In genomic region chr6:106197441-106197840, GRCh38 we compare ENCODE assay signal across 1 cellular context.
TF ChIP-seq lines count a peak whose summit lies in the region.

No MANE protein-coding gene starts in this region.

TF ChIP-seq in HepG2, 621 proteins besides CTCF, POLR2A, EP300 and RAD21 (continued from another document):
- TF ChIP-seq HIC2 (CRISPR knock-in tag; IDR thresholded peaks at IDR 0.05; ENCODE audit: low read depth), result no peak
- no peak for TF ChIP-seq RFXAP (CRISPR knock-in tag; IDR thresholded peaks at IDR 0.05; ENCODE audit: borderline replicate concordance)
- TF ChIP-seq, protein P1, sequence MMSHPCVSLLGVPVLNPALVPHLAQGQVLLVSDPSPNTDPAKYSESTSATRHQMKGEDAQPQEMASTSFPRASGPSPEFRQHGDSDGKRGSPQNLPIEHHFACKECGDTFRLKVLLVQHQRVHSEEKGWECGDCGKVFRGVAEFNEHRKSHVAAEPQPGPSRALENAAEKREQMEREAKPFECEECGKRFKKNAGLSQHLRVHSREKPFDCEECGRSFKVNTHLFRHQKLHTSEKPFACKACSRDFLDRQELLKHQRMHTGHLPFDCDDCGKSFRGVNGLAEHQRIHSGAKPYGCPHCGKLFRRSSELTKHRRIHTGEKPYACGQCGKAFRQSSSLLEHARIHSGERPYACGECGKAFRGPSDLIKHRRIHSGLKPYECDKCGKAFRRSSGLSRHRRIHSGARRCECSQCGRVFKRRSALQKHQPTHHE (CRISPR knock-in tag; IDR thresholded peaks at IDR 0.05; ENCODE audit: borderline replicate concordance), result no peak
- TF ChIP-seq ASH2L (IDR thresholded peaks at IDR 0.05; ENCODE audit: insufficient read length, low read depth, low read length), result no peak
- TF ChIP-seq AKAP8 (CRISPR knock-in tag; IDR thresholded peaks at IDR 0.05), result no peak
- TF ChIP-seq TMF1 (CRISPR knock-in tag; IDR thresholded peaks at IDR 0.05; ENCODE audit: low read depth), result no peak
- TF ChIP-seq ZNF234 (CRISPR knock-in tag; conservative IDR thresholded peaks at IDR 0.05), result no peak
- TF ChIP-seq FOXK2 (IDR thresholded peaks at IDR 0.05), result no peak
